21 cellular contexts compared by ENCODE assay signal in the genomic region with DNA sequence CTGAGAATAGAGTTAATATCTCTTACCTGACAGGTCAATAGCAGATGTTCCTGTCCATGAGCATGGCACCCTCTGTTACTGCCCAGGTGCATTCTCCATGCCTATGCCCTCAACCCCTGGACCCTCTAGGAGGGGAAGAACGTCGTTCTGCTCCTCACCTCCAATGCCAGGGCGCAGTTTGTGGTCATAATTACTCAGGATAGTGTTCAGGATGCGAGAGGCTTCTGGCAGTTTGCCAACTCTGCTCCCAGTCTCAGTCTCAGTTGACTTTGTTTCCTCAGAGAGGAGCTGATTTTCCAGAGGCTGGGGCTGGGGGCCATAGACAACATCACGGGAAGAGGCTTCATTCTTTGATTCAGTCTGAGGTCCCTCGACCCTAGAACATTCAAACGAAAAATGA. TPM values are rescaled to one million over a fixed set of nuclear protein-coding genes. Genes with fewer than 3 reads are reported as not detected.
"Had no signal": no experiment of that assay in that cellular context is flagged by ENCODE, and none has a peak within 500 bp of the region (broad histone marks: within the 10 kb centered on the region; RNA-seq: fewer than 3 reads in every experiment).

No MANE protein-coding gene starts in this region.

- H3K27ac ChIP-seq: adrenal gland, coronary artery, esophagus muscularis mucosa, skin epidermis, transverse colon had no signal

- H3K36me3 ChIP-seq: adrenal gland, left lung, transverse colon had no signal

- ATAC-seq: activated CD8-positive, alpha-beta T cell treated with anti-CD3 and anti-CD28 coated beads for 36 hours; activated T-cell treated with anti-CD3 and anti-CD28 coated beads, Interleukin-2, amount 50 U/mL, for 4 hours; mucosa of descending colon; naive thymus-derived CD8-positive, alpha-beta T cell; T-helper 17 cell had no signal

- H3K4me3 ChIP-seq: adrenal gland, coronary artery, esophagus muscularis mucosa, left lung, mucosa of descending colon, skin epidermis, transverse colon had no signal

- DNase-seq: activated CD4-positive, alpha-beta T cell treated with anti-CD3 and anti-CD28 coated beads for 48 hours; activated CD8-positive, alpha-beta T cell treated with anti-CD3 and anti-CD28 coated beads for 36 hours; activated effector memory CD4-positive, alpha-beta T cell treated with Interleukin-2 at 50 U/mL for 16 hours; activated naive CD4-positive, alpha-beta T cell treated with anti-CD3 and anti-CD28 coated beads, Interleukin-2, amount 50 U/mL, for 16 hours; activated T-cell treated with anti-CD3 and anti-CD28 coated beads, Interleukin-2, amount 50 U/mL, for 4 hours; effector CD4-positive, alpha-beta T cell; hippocampal formation; naive thymus-derived CD8-positive, alpha-beta T cell; retina; stimulated activated CD4-positive, alpha-beta T cell treated with anti-CD3 and anti-CD28 coated beads, Interleukin-4, amount 100 ng/mL, for 24 hours; stimulated activated naive CD4-positive, alpha-beta T cell treated with Interleukin-2 at 50 U/mL for 16 hours; T-helper 17 cell had no signal

- H3K4me1 ChIP-seq: adrenal gland, transverse colon had no signal

- H3K27me3 ChIP-seq: adrenal gland, transverse colon had no signal

- H3K9me3 ChIP-seq: adrenal gland, esophagus muscularis mucosa, left lung, mucosa of descending colon, transverse colon had no signal

RNA-seq across cellular contexts. Expression of a gene that starts 4.4 kb away (rescaled TPM):
- total RNA-seq: activated CD8-positive, alpha-beta T cell treated with anti-CD3 and anti-CD28 coated beads for 36 hours; naive thymus-derived CD8-positive, alpha-beta T cell had no signal

RNA-seq across cellular contexts. Expression of a gene that starts 57.3 kb away (rescaled TPM):
- total RNA-seq: activated CD8-positive, alpha-beta T cell treated with anti-CD3 and anti-CD28 coated beads for 36 hours; activated T-cell treated with anti-CD3 and anti-CD28 coated beads, Interleukin-2, amount 50 U/mL, for 4 hours; adrenal gland; esophagus muscularis mucosa; fibroblast of villous mesenchyme; glomerular endothelial cell; left lung; mucosa of descending colon; naive thymus-derived CD8-positive, alpha-beta T cell; T-helper 17 cell; transverse colon had no signal
